ENCODE assay signal across 12 cellular contexts in the genomic region with DNA sequence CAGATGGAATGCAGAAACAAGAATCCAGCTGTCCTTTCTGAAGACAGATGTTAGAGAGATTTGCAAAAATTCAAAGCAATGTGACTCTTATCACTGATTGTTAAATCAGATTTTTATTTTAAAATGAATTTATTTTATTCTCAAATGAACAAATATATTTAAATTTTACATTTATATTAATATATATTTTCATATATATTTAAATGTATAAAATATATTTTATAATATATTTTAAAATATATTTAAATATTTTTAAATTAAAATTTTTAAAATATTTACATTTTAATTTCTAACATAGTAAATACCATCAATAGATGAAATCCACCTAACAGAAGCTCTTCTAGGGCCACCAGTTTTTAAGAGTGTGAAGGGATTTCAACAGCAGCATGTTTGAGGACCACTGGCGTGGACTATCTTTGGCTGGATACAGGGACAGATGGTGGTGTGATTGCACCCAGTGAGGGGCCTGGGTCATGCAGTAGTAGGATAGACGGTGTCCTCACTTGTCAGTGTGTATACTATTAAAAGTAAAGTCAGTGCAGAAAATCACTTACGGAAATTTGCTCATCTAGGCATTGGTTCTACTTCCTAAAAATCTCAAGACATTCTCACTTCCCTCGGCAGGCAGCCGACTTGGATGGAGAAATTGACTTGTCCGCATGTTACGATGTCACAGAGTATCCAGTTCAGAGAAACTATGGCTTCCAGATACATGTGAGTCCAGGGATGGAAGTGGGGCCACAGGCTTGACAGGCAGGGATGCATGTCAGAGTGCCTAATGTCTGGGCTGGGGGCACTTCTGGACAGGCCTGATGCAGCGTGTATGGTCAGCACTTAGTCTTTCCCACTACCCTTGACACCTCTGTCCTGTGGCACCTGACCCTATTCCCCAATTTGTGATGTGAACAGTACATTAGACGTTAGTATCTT. TPM values are rescaled to one million over a fixed set of nuclear protein-coding genes. Genes with fewer than 3 reads are reported as not detected.
A peak's percentile ranks its signal among the peaks of the same experiment; 100 is the strongest.
DNase-seq lines count a peak whose midpoint lies in the region; ATAC-seq, FAIRE-seq and TF ChIP-seq lines count a peak whose summit lies in the region.
"Had no signal": no experiment of that assay in that cellular context is flagged by ENCODE, and none has a peak within 500 bp of the region (broad histone marks: within the 10 kb centered on the region; RNA-seq: fewer than 3 reads in every experiment).

No MANE protein-coding gene starts in this region.

- H3K79me2 ChIP-seq in HepG2 (ENCODE audit: insufficient read depth, low read length) = no peaks in the 10 kb centered on the region

- H3K27ac ChIP-seq in ascending aorta = peak overlapping the region; percentile 79 to 91
- H3K27ac ChIP-seq in psoas muscle = peak overlapping the region; percentile 90
- H3K27ac ChIP-seq in HepG2 (ENCODE audit: extremely low read length, insufficient read depth, low read length) = no peak overlapping the region
- H3K27ac ChIP-seq: parathyroid adenoma, WERI-Rb-1 had no signal

- POLR2A ChIA-PET in HepG2 (lab: Yijun Ruan, JAX) = no interaction called here

- no peak for TF ChIP-seq RAD21 in HepG2 (CRISPR knock-in tag; IDR thresholded peaks at IDR 0.05)

- H3K9me3 Mint-ChIP-seq in activated CD8-positive, alpha-beta memory T cell treated with anti-CD3 and anti-CD28 coated beads, Interleukin-2, amount 10 ng/mL, durations not matched to agents 7 days and 5 days (ENCODE audit: low read depth) = no peaks in the 10 kb centered on the region

- FAIRE-seq in HepG2 (lab: Jason Lieb, UNC) = no peak

- H3K4me2 ChIP-seq in HepG2 (ENCODE audit: low read depth, low read length) = no peak overlapping the region

- peaks cover 48 to 75% of the 10 kb centered on the region in 2 donors for H3K36me3 ChIP-seq in ascending aorta
- peaks cover 5 to 72% of the 10 kb centered on the region in 2 donors for H3K36me3 ChIP-seq in psoas muscle (ENCODE audit: insufficient read depth in 1 of 2, low read depth in 1 of 2)
- peaks cover 12 to 44% of the 10 kb centered on the region in 2 experiments; a peak in 4 of 5 replicates for H3K36me3 ChIP-seq in HepG2 (replicated peaks in 1 of 2; ENCODE audit: control insufficient read depth in 1 of 2, insufficient read depth in 2 of 2, low read length in 2 of 2)

- peaks cover 34% of the 10 kb centered on the region for H3K4me1 Mint-ChIP-seq in activated CD8-positive, alpha-beta memory T cell treated with anti-CD3 and anti-CD28 coated beads, Interleukin-2, amount 10 ng/mL, durations not matched to agents 7 days and 5 days

- CTCF ChIA-PET in activated CD8-positive, alpha-beta memory T cell treated with anti-CD3 and anti-CD28 coated beads, Interleukin-2, amount 10 ng/mL, durations not matched to agents 7 days and 5 days (lab: Charles Lee) = interaction anchor here (1.3 to 2.1 kb wide), 2 partner anchors 29 to 158 kb away, joined by 4 read pairs; no protein-coding TSS in a partner anchor
- CTCF ChIA-PET in HepG2 (lab: Yijun Ruan, JAX; ENCODE audit: low intra/inter-chr PET ratio, low total read pairs) = no interaction called here

- H3K4me1 ChIP-seq in ascending aorta (peaks cover 15% of the 10 kb centered on the region in 2 donors), psoas muscle (peaks cover 34% of the 10 kb centered on the region), HepG2 (ENCODE audit: insufficient read depth, low read length) (0 out of 2 replicates have a peak, but pooled peaks cover 5% of the 10 kb centered on the region)
- H3K4me1 ChIP-seq: parathyroid adenoma had no signal

- intact Hi-C loops in ascending aorta (cut with DNase I) = no loop called here
- intact Hi-C loops in psoas muscle (cut with DNase I) = loop anchor here in 1 of 2 donors (5.0 kb wide), 2 partner anchors 38 to 147 kb away; no protein-coding TSS in a partner anchor
- intact Hi-C loops in HepG2 (cut with micrococcal nuclease; ENCODE audit: unreplicated experiment) = no loop called here

- no peak overlapping the region for H2AFZ ChIP-seq in HepG2 (ENCODE audit: low read length)
- H2AFZ ChIP-seq: parathyroid adenoma had no signal

- no peak overlapping the region for H3K4me3 ChIP-seq in ascending aorta
- H3K4me3 ChIP-seq in psoas muscle = no peak overlapping the region
- H3K4me3 ChIP-seq in HepG2 (replicated peaks in 1 of 3; ENCODE audit: insufficient read depth in 1 of 3, low read depth in 2 of 3, low read length in 3 of 3) = no peak overlapping the region

- no TSS peak for BruUV-seq in HepG2 (replicated peaks; lab: Mats Ljungman, UMichigan)

- TF ChIP-seq EP300 in HepG2 (IDR thresholded peaks at IDR 0.05; ENCODE audit: low read depth in 2 of 2, low read length in 2 of 2) (no peak), HepG2 (CRISPR knock-in tag; IDR thresholded peaks at IDR 0.05; ENCODE audit: borderline replicate concordance) (no peak)

- in situ Hi-C loops in HepG2 (cut with HindIII; ENCODE audit: extremely low pct_ligation_motif_present, low pct_unique_long_range_greater_than_20kb) = no loop called here

- no peaks in the 10 kb centered on the region for H3K27me3 ChIP-seq in ascending aorta
- no peaks in the 10 kb centered on the region for H3K27me3 ChIP-seq in psoas muscle (ENCODE audit: insufficient read depth in 3 of 3, low read length in 2 of 3)
- H3K27me3 ChIP-seq in HepG2 (ENCODE audit: control insufficient read depth in 1 of 2, insufficient read depth in 2 of 2, low read length in 2 of 2) = no peaks in the 10 kb centered on the region

- WGBS in psoas muscle, 3 donors = 81 to 89% (median 85%) methylated on average over 9 of the region's 9 CpGs
- 97% methylated on average over 9 of the region's 9 CpGs for WGBS in HepG2 (ENCODE audit: low lambda C conversion rate)

- no peaks in the 10 kb centered on the region for H3K27me3 Mint-ChIP-seq in activated CD8-positive, alpha-beta memory T cell treated with anti-CD3 and anti-CD28 coated beads, Interleukin-2, amount 10 ng/mL, durations not matched to agents 7 days and 5 days

- H3K9ac ChIP-seq in HepG2 (ENCODE audit: insufficient read depth, low read depth, low read length) = no peak overlapping the region
- H3K9ac ChIP-seq: parathyroid adenoma had no signal

- H3K36me3 Mint-ChIP-seq in activated CD8-positive, alpha-beta memory T cell treated with anti-CD3 and anti-CD28 coated beads, Interleukin-2, amount 10 ng/mL, durations not matched to agents 7 days and 5 days = peaks cover 45% of the 10 kb centered on the region

- no peak for DNase-seq in activated CD8-positive, alpha-beta memory T cell treated with anti-CD3 and anti-CD28 coated beads, Interleukin-2, amount 10 ng/mL, durations not matched to agents 7 days and 5 days
- DNase-seq in activated CD8-positive, alpha-beta memory T cell treated with anti-CD3 and anti-CD28 coated beads, Interleukin-2, amount 50 U/mL, for 48 hours = no peak
- DNase-seq in LHCN-M2 (ENCODE audit: low read depth) = peak; percentile 11
- no peak for DNase-seq in ascending aorta (ENCODE audit: low spot score in 2 of 2)
- no peak for DNase-seq in psoas muscle
- no peak for DNase-seq in erythroblast (lab: John Stamatoyannopoulos, UW)
- DNase-seq in HepG2 (ENCODE audit: low spot score) = no peak
- DNase-seq: mesendoderm; stimulated activated naive CD4-positive, alpha-beta T cell; WERI-Rb-1 had no signal

- no peak overlapping the region for H3K4me3 Mint-ChIP-seq in activated CD8-positive, alpha-beta memory T cell treated with anti-CD3 and anti-CD28 coated beads, Interleukin-2, amount 10 ng/mL, durations not matched to agents 7 days and 5 days

- TF ChIP-seq CTCF in ascending aorta (IDR thresholded peaks at IDR 0.05) (no peak), psoas muscle (IDR thresholded peaks at IDR 0.05) (no peak), HepG2 (CRISPR knock-in tag; IDR thresholded peaks at IDR 0.05) (no peak)

- ATAC-seq in activated CD8-positive, alpha-beta memory T cell treated with anti-CD3 and anti-CD28 coated beads, Interleukin-2, amount 10 ng/mL, durations not matched to agents 7 days and 5 days = peak; percentile 10
- ATAC-seq in psoas muscle = no peak
- ATAC-seq in HG02763 (IDR thresholded peaks at IDR 0.05; ENCODE audit: unreplicated experiment) = no peak
- no peak for ATAC-seq in HepG2

- H4K20me1 ChIP-seq in HepG2 (ENCODE audit: insufficient read depth, low read length) = no peaks in the 10 kb centered on the region

- H3K9me3 ChIP-seq in ascending aorta (no peaks in the 10 kb centered on the region), psoas muscle (no peaks in the 10 kb centered on the region), HepG2 (ENCODE audit: low read length) (no peaks in the 10 kb centered on the region)

- TF ChIP-seq POLR2A in erythroblast (IDR thresholded peaks at IDR 0.05; ENCODE audit: low read length) = no peak
- TF ChIP-seq POLR2A in HepG2 (IDR thresholded peaks at IDR 0.05; ENCODE audit: insufficient read depth in 1 of 2, low read depth in 2 of 2, low read length in 2 of 2) = no peak

- H3K27ac Mint-ChIP-seq in activated CD8-positive, alpha-beta memory T cell treated with anti-CD3 and anti-CD28 coated beads, Interleukin-2, amount 10 ng/mL, durations not matched to agents 7 days and 5 days = peak overlapping the region; percentile 69

RNA-seq across cellular contexts. Expression of a gene that starts 56.3 kb away (rescaled TPM):
- 10 to 100 TPM in 1 of 2 experiments, 1 to 10 TPM in 1; 5.2 to 12.5 TPM for total RNA-seq in activated CD8-positive, alpha-beta memory T cell treated with anti-CD3 and anti-CD28 coated beads, Interleukin-2, amount 10 ng/mL, durations not matched to agents 7 days and 5 days
- total RNA-seq in LHCN-M2 (2014; rRNA removed) (4.2 and 5.3 TPM in 2 replicates), ascending aorta (0.32 TPM), psoas muscle (1 to 10 TPM in 3 of 4 donors, under 1 TPM in 1; 0.84 to 5.4 (median 2.7) TPM), HepG2 (2016; rRNA removed; fragmentation: Illumina TruSeq; extraction: Trizol) (6.4 and 11.4 TPM in 2 replicates)
- 2.7 TPM for polyA plus RNA-seq in LHCN-M2 (2012)
- polyA plus RNA-seq in psoas muscle (1 to 10 TPM; 1.3 to 2.5 (median 2.5) TPM), HepG2 (2011; rRNA removed) (4.8 and 5.2 TPM in 2 replicates)
- total RNA-seq in HepG2 (2016; cell fraction: cytosol; rRNA removed; fragmentation: Illumina TruSeq; extraction: Trizol; ENCODE audit: low read depth) = 3.0 and 3.5 TPM in 2 replicates
- total RNA-seq in HepG2 (2016; cell fraction: insoluble cytoplasmic fraction; rRNA removed; fragmentation: Illumina TruSeq; extraction: Trizol) = 5.8 and 11.8 TPM in 2 replicates
- 9.3 and 9.7 TPM in 2 replicates for total RNA-seq in HepG2 (2016; cell fraction: membrane; rRNA removed; fragmentation: Illumina TruSeq; extraction: Trizol)
- total RNA-seq in HepG2 (2016; cell fraction: nucleus; rRNA removed; fragmentation: Illumina TruSeq; extraction: Trizol) = 10.6 and 11.8 TPM in 2 replicates
- polyA plus RNA-seq in HepG2 (2011; cell fraction: cytosol; rRNA removed) = 4.0 and 4.1 TPM in 2 replicates
- polyA plus RNA-seq in HepG2 (2011; cell fraction: nucleus; rRNA removed) = 3.9 and 4.4 TPM in 2 replicates
- polyA plus RNA-seq in HepG2 (2012) = 4.5 and 5.6 TPM in 2 replicates
- polyA plus RNA-seq in HepG2 (2016; cell fraction: cytosol; fragmentation: Illumina TruSeq; extraction: Trizol; ENCODE audit: low read depth) = 1.8 and 2.0 TPM in 2 replicates
- polyA plus RNA-seq in HepG2 (2016; cell fraction: insoluble cytoplasmic fraction; fragmentation: Illumina TruSeq; extraction: Trizol; ENCODE audit: low read depth) = 5.1 and 5.4 TPM in 2 replicates
- 3.9 and 4.0 TPM in 2 replicates for polyA plus RNA-seq in HepG2 (2016; cell fraction: membrane; fragmentation: Illumina TruSeq; extraction: Trizol; ENCODE audit: low read depth)
- 17.5 and 18.2 TPM in 2 replicates for polyA plus RNA-seq in HepG2 (2016; cell fraction: nucleus; fragmentation: Illumina TruSeq; extraction: Trizol; ENCODE audit: insufficient read depth, low read depth)
- 7.8 TPM in 2 replicates for polyA minus RNA-seq in HepG2 (2011; rRNA and poly(A)+ RNA removed; ENCODE audit: low replicate concordance)
- polyA minus RNA-seq in HepG2 (2011; cell fraction: cytosol; rRNA and poly(A)+ RNA removed) = 3.1 and 3.6 TPM in 2 replicates
- 4.5 and 6.3 TPM in 2 replicates for polyA minus RNA-seq in HepG2 (2011; cell fraction: nucleus; rRNA and poly(A)+ RNA removed)
